9 cellular contexts compared by ENCODE assay signal in genomic region chr13:79307866-79308298, GRCh38.
DNase-seq lines count a peak whose midpoint lies in the region; ATAC-seq and TF ChIP-seq lines count a peak whose summit lies in the region.
"Had no signal": no experiment of that assay in that cellular context is flagged by ENCODE, and none has a peak within 500 bp of the region (broad histone marks: within the 10 kb centered on the region; RNA-seq: fewer than 3 reads in every experiment).

No MANE protein-coding gene starts in this region.

- peaks cover 3% of the 10 kb centered on the region for H3K27me3 Mint-ChIP-seq in activated T-cell treated with anti-CD3 and anti-CD28 coated beads, Interleukin-2, amount 50 U/mL, for 72 hours (ENCODE audit: low read depth)

- in situ Hi-C loops in ACHN (cut with HindIII; ENCODE audit: low pct_ligation_motif_present, low pct_unique_long_range_greater_than_20kb, low sequenced_read_pairs): no loop called here

- no peak overlapping the region for H3K27ac Mint-ChIP-seq in activated T-cell treated with anti-CD3 and anti-CD28 coated beads, Interleukin-2, amount 50 U/mL, for 72 hours

- no peaks in the 10 kb centered on the region for H3K36me3 Mint-ChIP-seq in activated T-cell treated with anti-CD3 and anti-CD28 coated beads, Interleukin-2, amount 50 U/mL, for 72 hours (ENCODE audit: insufficient read depth in 2 of 2)

- H3K9me3 Mint-ChIP-seq in activated T-cell treated with anti-CD3 and anti-CD28 coated beads, Interleukin-2, amount 50 U/mL, for 72 hours: no peaks in the 10 kb centered on the region

- H3K4me3 Mint-ChIP-seq in activated T-cell treated with anti-CD3 and anti-CD28 coated beads, Interleukin-2, amount 50 U/mL, for 72 hours: no peak overlapping the region

- peak in 1 of 2 donors; percentile 3 for DNase-seq in activated T-cell treated with anti-CD3 and anti-CD28 coated beads, Interleukin-2, amount 50 U/mL, for 72 hours
- DNase-seq in middle frontal gyrus (ENCODE audit: extremely low spot score, low spot score): peak; percentile 46
- DNase-seq in omental fat pad (ENCODE audit: low spot score): no peak
- DNase-seq in activated naive CD4-positive, alpha-beta T cell (lab: John Stamatoyannopoulos, UW): no peak
- no peak for DNase-seq in NCI-H345 treated with DMSO at 0.1 percent for 48 hours (lab: John Stamatoyannopoulos, UW; ENCODE audit: unreplicated experiment)
- DNase-seq in ACHN: no peak
- DNase-seq: NCI-H1930 had no signal

- ATAC-seq in GM18868 (IDR thresholded peaks at IDR 0.05; ENCODE audit: unreplicated experiment): peak; percentile 71
- peak; percentile 80 for ATAC-seq in HG02759 (IDR thresholded peaks at IDR 0.05; ENCODE audit: unreplicated experiment)
- ATAC-seq in activated T-cell treated with anti-CD3 and anti-CD28 coated beads, Interleukin-2, amount 50 U/mL, for 72 hours (replicated peaks in 1 of 2): peak; percentile 68 to 76
- no peak for ATAC-seq in omental fat pad (ENCODE audit: low FRiP score)

- no peak for TF ChIP-seq CTCF in omental fat pad (IDR thresholded peaks at IDR 0.05)

- H3K4me1 Mint-ChIP-seq in activated T-cell treated with anti-CD3 and anti-CD28 coated beads, Interleukin-2, amount 50 U/mL, for 72 hours (ENCODE audit: low read depth): peaks cover 13% of the 10 kb centered on the region
